ENCODE assay signal across 9 cellular contexts in genomic region chr12:46386360-46386867, GRCh38. TPM values are rescaled to one million over a fixed set of nuclear protein-coding genes. Genes with fewer than 3 reads are reported as not detected.
A peak's percentile ranks its signal among the peaks of the same experiment; 100 is the strongest.
DNase-seq lines count a peak whose midpoint lies in the region; ATAC-seq, FAIRE-seq and TF ChIP-seq lines count a peak whose summit lies in the region.
"Had no signal": no experiment of that assay in that cellular context is flagged by ENCODE, and none has a peak within 500 bp of the region (broad histone marks: within the 10 kb centered on the region; RNA-seq: fewer than 3 reads in every experiment).

No MANE protein-coding gene starts in this region.

- H4K8ac ChIP-seq in H9 (replicated peaks; ENCODE audit: insufficient read length, low read depth, low read length), result no peak overlapping the region

- H3K23me2 ChIP-seq in H9 (ENCODE audit: insufficient read length, low read depth, low read length, poor library complexity, severe bottlenecking), result peaks cover 10% of the 10 kb centered on the region

- WGBS in H9 (ENCODE audit: extremely low coverage, insufficient read length, low lambda C conversion rate), result no CpG with 5 or more reads among the region's 3 CpGs
- 43 to 51% methylated on average over 3 of the region's 3 CpGs for WGBS in pancreas, 2 donors

- no peaks in the 10 kb centered on the region for H3K36me3 ChIP-seq in pancreas

- H3K4ac ChIP-seq in H9 (ENCODE audit: low read depth, low read length), result no peak overlapping the region

- H4K20me1 ChIP-seq in H9 (ENCODE audit: control insufficient read depth, insufficient read depth, insufficient read length), result no peaks in the 10 kb centered on the region

- POLR2A ChIA-PET in WTC11 (lab: Charles Lee), result no interaction called here

- H2AK5ac ChIP-seq in H9 (ENCODE audit: insufficient read length, low read length), result no peak overlapping the region

- H3K9me3 ChIP-seq in H9 (ENCODE audit: control insufficient read depth, low read depth, low read length) (no peaks in the 10 kb centered on the region), pancreas (no peaks in the 10 kb centered on the region)

- FAIRE-seq in A204.1 (lab: Jason Lieb, UNC) (peak; percentile 100), pancreas (lab: Jason Lieb, UNC) (no peak)

- ATAC-seq in WTC11, result no peak
- ATAC-seq in stimulated activated effector memory CD8-positive, alpha-beta T cell treated with anti-CD3 and anti-CD28 coated beads, Interleukin-12 subunit alpha, Interleukin-12 subunit beta, amount 100 ng/mL, for 72 hours, result no peak
- ATAC-seq in pancreas, result no peak
- no peak for ATAC-seq in HG02759 (IDR thresholded peaks at IDR 0.05; ENCODE audit: unreplicated experiment)

- TF ChIP-seq CTCF in H9 (conservative IDR thresholded peaks at IDR 0.05), result no peak
- no peak for TF ChIP-seq CTCF in WTC11 (IDR thresholded peaks at IDR 0.05)
- TF ChIP-seq CTCF in pancreas (IDR thresholded peaks at IDR 0.05), result no peak

- no peaks in the 10 kb centered on the region for H3K27me3 ChIP-seq in H9 (ENCODE audit: insufficient read depth, low read length)
- no peaks in the 10 kb centered on the region for H3K27me3 ChIP-seq in pancreas

- H3K4me1 Mint-ChIP-seq in H9 (peaks cover 60 to 73% of the 10 kb centered on the region in 2 experiments), WTC11 (peaks cover 80% of the 10 kb centered on the region)
- H3K4me1 Mint-ChIP-seq in stimulated activated effector memory CD8-positive, alpha-beta T cell treated with anti-CD3 and anti-CD28 coated beads, Interleukin-12 subunit alpha, Interleukin-12 subunit beta, amount 100 ng/mL, for 72 hours, result peaks cover 43% of the 10 kb centered on the region

- H2BK120ac ChIP-seq in H9 (ENCODE audit: low read depth, low read length, poor library complexity, severe bottlenecking), result no peak overlapping the region

- no peak overlapping the region for H2BK15ac ChIP-seq in H9 (ENCODE audit: low read depth, low read length)

- no peak overlapping the region for H3K9ac ChIP-seq in H9 (ENCODE audit: extremely low read depth, insufficient read length, low read length)

- no peak overlapping the region for H3K14ac ChIP-seq in H9 (ENCODE audit: insufficient read depth, low read length)

- peak overlapping the region; percentile 49 for H3K27ac ChIP-seq in H9 (ENCODE audit: insufficient read length, low read depth, low read length)
- H3K27ac ChIP-seq in pancreas, result peak overlapping the region in 1 of 4 donors; percentile 48

- H3K4me3 Mint-ChIP-seq in H9 (peak overlapping the region in 1 of 2 experiments; percentile 55; a peak in 3 of 5 replicates), WTC11 (peak overlapping the region; percentile 49)
- no peak overlapping the region for H3K4me3 Mint-ChIP-seq in stimulated activated effector memory CD8-positive, alpha-beta T cell treated with anti-CD3 and anti-CD28 coated beads, Interleukin-12 subunit alpha, Interleukin-12 subunit beta, amount 100 ng/mL, for 72 hours

- no peak overlapping the region for H4K5ac ChIP-seq in H9 (ENCODE audit: insufficient read length, low read depth, low read length)

- intact Hi-C loops in pancreas (cut with DNase I), result no loop called here

- H3K4me1 ChIP-seq in H9 (ENCODE audit: insufficient read depth, low read length) (peaks cover 16% of the 10 kb centered on the region; the same call in 1 of the 2 replicates), pancreas (peaks cover 11 to 41% (median 33%) of the 10 kb centered on the region in 3 donors)

- no peak overlapping the region for H2BK5ac ChIP-seq in H9 (ENCODE audit: insufficient read length, low read length)

- H3K27ac Mint-ChIP-seq in H9, result peak overlapping the region in 1 of 3 experiments; percentile 96; a peak in 2 of 7 replicates
- peak overlapping the region; percentile 90 for H3K27ac Mint-ChIP-seq in WTC11
- no peak overlapping the region for H3K27ac Mint-ChIP-seq in stimulated activated effector memory CD8-positive, alpha-beta T cell treated with anti-CD3 and anti-CD28 coated beads, Interleukin-12 subunit alpha, Interleukin-12 subunit beta, amount 100 ng/mL, for 72 hours

- H4K91ac ChIP-seq in H9 (ENCODE audit: insufficient read length, low read depth, low read length), result no peak overlapping the region

- H3K79me2 ChIP-seq in H9 (ENCODE audit: insufficient read depth, low read length), result peaks cover 2% of the 10 kb centered on the region

- peak overlapping the region; percentile 22 for H3K4me2 ChIP-seq in H9 (ENCODE audit: insufficient read depth, insufficient read length, low read length)

- H3K27me3 Mint-ChIP-seq in H9 (ENCODE audit: low read depth), result no peaks in the 10 kb centered on the region
- H3K27me3 Mint-ChIP-seq in WTC11 (ENCODE audit: low read depth), result no peaks in the 10 kb centered on the region

- H3K23ac ChIP-seq in H9 (ENCODE audit: insufficient read length, low read depth, low read length), result no peak overlapping the region

- DNase-seq in H9 (no peak), WTC11 (ENCODE audit: low spot score) (no peak), kidney tubule cell (ENCODE audit: low spot score) (peak; percentile 88), pancreas (no peak)
- DNase-seq in stimulated activated effector memory CD8-positive, alpha-beta T cell treated with anti-CD3 and anti-CD28 coated beads, Interleukin-12 subunit alpha, Interleukin-12 subunit beta, amount 100 ng/mL, for 72 hours (ENCODE audit: low spot score in 2 of 2), result no peak
- DNase-seq in stimulated activated naive CD4-positive, alpha-beta T cell treated with Interleukin-2 at 50 U/mL for 16 hours (lab: John Stamatoyannopoulos, UW), result no peak
- DNase-seq: activated CD4-positive, alpha-beta T cell treated with anti-CD3 and anti-CD28 coated beads, Interleukin-2, amount 50 U/mL, for 4 hours had no signal

- no peak overlapping the region for H2BK20ac ChIP-seq in H9 (ENCODE audit: low read depth, low read length, poor library complexity, severe bottlenecking)

- H3K56ac ChIP-seq in H9 (ENCODE audit: insufficient read length, low read depth, low read length), result no peak overlapping the region

- H3K36me3 Mint-ChIP-seq in H9 (ENCODE audit: insufficient read depth in 1 of 3, low read depth in 3 of 3), result peaks cover 16 to 21% (median 16%) of the 10 kb centered on the region in 3 experiments
- H3K36me3 Mint-ChIP-seq in WTC11, result peaks cover 14% of the 10 kb centered on the region
- H3K36me3 Mint-ChIP-seq in stimulated activated effector memory CD8-positive, alpha-beta T cell treated with anti-CD3 and anti-CD28 coated beads, Interleukin-12 subunit alpha, Interleukin-12 subunit beta, amount 100 ng/mL, for 72 hours, result peaks cover 16% of the 10 kb centered on the region

- H3K4me3 ChIP-seq in pancreas, result no peak overlapping the region

- no peak overlapping the region for H3T11ph ChIP-seq in H9 (ENCODE audit: low read length)

- no peaks in the 10 kb centered on the region for H3K79me1 ChIP-seq in H9 (ENCODE audit: insufficient read depth, low read depth, low read length, poor library complexity, severe bottlenecking)

- no peak overlapping the region for H3K18ac ChIP-seq in H9 (ENCODE audit: insufficient read length, low read depth, low read length)

- CTCF ChIA-PET in WTC11 (lab: Charles Lee), result interaction anchor here (1.0 kb wide), 1 partner anchor 275 kb away, joined by 4 read pairs; no protein-coding TSS in a partner anchor

- no peak overlapping the region for H2BK12ac ChIP-seq in H9 (ENCODE audit: insufficient read length, low read depth, low read length)

- H2AFZ ChIP-seq in H9 (ENCODE audit: low read length), result no peak overlapping the region

- no peaks in the 10 kb centered on the region for H3K9me3 Mint-ChIP-seq in H9
- no peaks in the 10 kb centered on the region for H3K9me3 Mint-ChIP-seq in WTC11
- no peaks in the 10 kb centered on the region for H3K9me3 Mint-ChIP-seq in stimulated activated effector memory CD8-positive, alpha-beta T cell treated with anti-CD3 and anti-CD28 coated beads, Interleukin-12 subunit alpha, Interleukin-12 subunit beta, amount 100 ng/mL, for 72 hours

TF ChIP-seq in WTC11, 78 proteins besides CTCF, POLR2A, EP300 and RAD21:
- no peak for TF ChIP-seq PREB (CRISPR knock-in tag; IDR thresholded peaks at IDR 0.05; ENCODE audit: borderline replicate concordance)

RNA-seq across cellular contexts. Expression of gene SLC38A2, which starts 13.8 kb away (rescaled TPM):
- total RNA-seq in H9 (2021) (421 and 453 TPM in 2 replicates), WTC11 (2021) (295 to 381 TPM (median 309 TPM) in 3 replicates), pancreas (100 to 1,000 TPM in 1 of 6 donors, 10 to 100 TPM in 5; 32.4 to 155 (median 81.5) TPM)
- 10 to 100 TPM; 24.2 to 49.3 TPM for polyA plus RNA-seq in pancreas
